In genomic region chr10:85105614-85106013, GRCh38 we compare ENCODE assay signal across 15 cellular contexts.
DNase-seq lines count a peak whose midpoint lies in the region; TF ChIP-seq lines count a peak whose summit lies in the region.
"Had no signal": no experiment of that assay in that cellular context is flagged by ENCODE, and none has a peak within 500 bp of the region (broad histone marks: within the 10 kb centered on the region; RNA-seq: fewer than 3 reads in every experiment).

No MANE protein-coding gene starts in this region.

- no peak overlapping the region for H3K4me3 ChIP-seq in GM12864 (ENCODE audit: low read depth, low read length)
- no peak overlapping the region for H3K4me3 ChIP-seq in LNCaP clone FGC (ENCODE audit: low read depth, low read length)

- H3K27ac Mint-ChIP-seq in endothelial cell (ENCODE audit: unreplicated experiment) (no peak overlapping the region), osteocyte (ENCODE audit: unreplicated experiment) (no peak overlapping the region)
- H3K27ac Mint-ChIP-seq: activated CD8-positive, alpha-beta T cell treated with anti-CD3 and anti-CD28 coated beads, Interleukin-2, amount 10 ng/mL, durations not matched to agents 7 days and 5 days; CD4-positive, CD25-positive, alpha-beta regulatory T cell; effector memory CD8-positive, alpha-beta T cell had no signal

- H3K4me1 Mint-ChIP-seq in endothelial cell (ENCODE audit: unreplicated experiment) (no peaks in the 10 kb centered on the region), osteocyte (ENCODE audit: unreplicated experiment) (no peaks in the 10 kb centered on the region)
- H3K4me1 Mint-ChIP-seq: CD4-positive, CD25-positive, alpha-beta regulatory T cell; naive B cell had no signal

- H3K4me3 Mint-ChIP-seq in endothelial cell (ENCODE audit: unreplicated experiment), result no peak overlapping the region
- H3K4me3 Mint-ChIP-seq in osteocyte (ENCODE audit: unreplicated experiment), result no peak overlapping the region
- H3K4me3 Mint-ChIP-seq: activated CD8-positive, alpha-beta T cell treated with anti-CD3 and anti-CD28 coated beads, Interleukin-2, amount 10 ng/mL, durations not matched to agents 7 days and 5 days; CD4-positive, CD25-positive, alpha-beta regulatory T cell; effector memory CD8-positive, alpha-beta T cell; naive B cell had no signal

- H3K9me3 Mint-ChIP-seq in endothelial cell (ENCODE audit: unreplicated experiment) (peaks cover 3% of the 10 kb centered on the region), osteocyte (ENCODE audit: unreplicated experiment) (peaks cover 4% of the 10 kb centered on the region)

- no peaks in the 10 kb centered on the region for H3K36me3 Mint-ChIP-seq in endothelial cell (ENCODE audit: low read depth, unreplicated experiment)
- no peaks in the 10 kb centered on the region for H3K36me3 Mint-ChIP-seq in osteocyte (ENCODE audit: unreplicated experiment)
- H3K36me3 Mint-ChIP-seq: CD4-positive, CD25-positive, alpha-beta regulatory T cell; naive B cell had no signal

- H3K27me3 Mint-ChIP-seq in endothelial cell (ENCODE audit: unreplicated experiment) (no peaks in the 10 kb centered on the region), osteocyte (ENCODE audit: unreplicated experiment) (no peaks in the 10 kb centered on the region)
- H3K27me3 Mint-ChIP-seq: CD4-positive, CD25-positive, alpha-beta regulatory T cell; effector memory CD8-positive, alpha-beta T cell; naive B cell had no signal

- TF ChIP-seq CTCF in GM12864 (IDR thresholded peaks at IDR 0.05; ENCODE audit: low read depth, low read length, missing control alignments) (peak; percentile 33), LNCaP clone FGC (IDR thresholded peaks at IDR 0.05; ENCODE audit: control insufficient read depth, extremely low read depth, insufficient read depth) (peak; percentile 26; the same call in 1 of the 2 replicates), endothelial cell (IDR thresholded peaks at IDR 0.05; ENCODE audit: unreplicated experiment) (no peak), osteocyte (IDR thresholded peaks at IDR 0.05) (peak; percentile 5)

- DNase-seq in GM12864 (ENCODE audit: low read depth) (no peak), LNCaP clone FGC (ENCODE audit: low read depth) (peak; percentile 1), endothelial cell (ENCODE audit: low spot score) (peak; percentile 10), osteocyte (ENCODE audit: extremely low spot score, unreplicated experiment) (no peak), NCI-H1436 (lab: John Stamatoyannopoulos, UW) (no peak), OCI-M2 (lab: John Stamatoyannopoulos, UW; ENCODE audit: unreplicated experiment) (no peak)
- no peak for DNase-seq in activated naive CD4-positive, alpha-beta T cell treated with anti-CD3 and anti-CD28 coated beads, Interleukin-2, amount 50 U/mL, for 16 hours
- DNase-seq: activated CD8-positive, alpha-beta T cell treated with anti-CD3 and anti-CD28 coated beads, Interleukin-2, amount 10 ng/mL, durations not matched to agents 7 days and 5 days; activated naive CD4-positive, alpha-beta T cell treated with Interleukin-2 at 50 U/mL for 16 hours; CD4-positive, CD25-positive, alpha-beta regulatory T cell; effector memory CD8-positive, alpha-beta T cell; foreskin keratinocyte; naive B cell; NCI-H1048; T1000 had no signal

Comparison
In these comparisons a context has a peak if more than half of its experiments do, and no peak if none do; other contexts are left out.
1. DNase-seq: peak in LNCaP clone FGC (single experiment) and endothelial cell (single experiment); none in GM12864 (single experiment), osteocyte (single experiment), activated naive CD4-positive, alpha-beta T cell treated with anti-CD3 and anti-CD28 coated beads, Interleukin-2, amount 50 U/mL, for 16 hours (single experiment), NCI-H1436 (single experiment) and OCI-M2 (single experiment).